In the genomic region with DNA sequence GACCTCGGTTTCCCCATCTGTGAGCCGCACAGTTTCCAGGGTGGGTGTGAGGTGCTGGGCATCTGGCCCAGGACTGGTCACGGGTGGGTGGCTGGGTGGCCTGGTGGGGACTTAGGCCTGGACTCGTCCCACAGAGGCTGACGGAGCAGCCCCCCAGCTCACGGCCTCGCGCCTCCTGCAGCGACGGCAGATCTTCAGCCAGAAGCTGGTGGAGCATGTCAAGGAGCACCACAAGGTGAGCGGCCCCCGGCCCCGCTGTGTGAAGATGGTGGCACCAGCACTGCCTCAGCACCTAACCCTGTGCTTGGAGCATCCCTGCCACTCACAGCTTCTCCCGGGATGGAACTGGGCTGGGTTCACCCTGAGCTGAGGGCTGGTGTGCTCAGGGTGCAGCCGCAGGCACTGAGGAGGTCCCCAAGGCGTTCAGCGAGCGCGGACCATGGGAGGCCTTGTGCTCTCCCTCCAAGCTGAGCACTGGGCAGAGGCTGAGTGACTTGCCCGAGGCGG, we compare ENCODE assay signal across 22 cellular contexts. TPM values are rescaled to one million over a fixed set of nuclear protein-coding genes. Genes with fewer than 3 reads are reported as not detected.
DNase-seq lines count a peak whose midpoint lies in the region; ATAC-seq, FAIRE-seq and TF ChIP-seq lines count a peak whose summit lies in the region.
"Had no signal": no experiment of that assay in that cellular context is flagged by ENCODE, and none has a peak within 500 bp of the region (broad histone marks: within the 10 kb centered on the region; RNA-seq: fewer than 3 reads in every experiment).

No MANE protein-coding gene starts in this region.

- peaks cover 45% of the 10 kb centered on the region for H3K36me3 Mint-ChIP-seq in activated CD4-positive, alpha-beta memory T cell treated with anti-CD3 and anti-CD28 coated beads, Interleukin-2, amount 10 ng/mL, durations not matched to agents 7 days and 5 days (ENCODE audit: low read depth)
- H3K36me3 Mint-ChIP-seq in nephron progenitor cell (ENCODE audit: low read depth) = peaks cover 5% of the 10 kb centered on the region
- H3K36me3 Mint-ChIP-seq: IgD-negative memory B cell had no signal

- H3K79me1 ChIP-seq in mesenchymal stem cell (replicated peaks; ENCODE audit: low read length, poor library complexity, severe bottlenecking) = peaks cover 33% of the 10 kb centered on the region

- no peaks in the 10 kb centered on the region for H3K9me3 Mint-ChIP-seq in activated CD4-positive, alpha-beta memory T cell treated with anti-CD3 and anti-CD28 coated beads, Interleukin-2, amount 10 ng/mL, durations not matched to agents 7 days and 5 days
- H3K9me3 Mint-ChIP-seq in nephron progenitor cell = no peaks in the 10 kb centered on the region
- H3K9me3 Mint-ChIP-seq: IgD-negative memory B cell; naive thymus-derived CD4-positive, alpha-beta T cell; T-helper 1 cell treated with Interleukin-12 subunit alpha and Interleukin-12 subunit beta and Interleukin-4 antibody, amounts not matched to agents 30 μg/mL and 1 μg/mL, for 36 hours had no signal

- no peak overlapping the region for H2BK12ac ChIP-seq in mesenchymal stem cell (ENCODE audit: low read length in 2 of 2)

- H4K8ac ChIP-seq in mesenchymal stem cell (ENCODE audit: low read length) = no peak overlapping the region

- H3K4me3 ChIP-seq in DND-41 (ENCODE audit: low read depth in 1 of 2, low read length in 2 of 2) (peak overlapping the region in 1 of 2 experiments; percentile 76; a peak in 3 of 4 replicates), mesenchymal stem cell (ENCODE audit: insufficient read depth in 1 of 2, low read depth in 1 of 2, low read length in 2 of 2) (no peak overlapping the region)
- H3K4me3 ChIP-seq: uterus had no signal

- CTCF ChIA-PET in activated CD4-positive, alpha-beta memory T cell treated with anti-CD3 and anti-CD28 coated beads, Interleukin-2, amount 10 ng/mL, durations not matched to agents 7 days and 5 days (lab: Charles Lee) = interaction anchor here (1.1 kb wide), 1 partner anchor 68 kb away, joined by 3 read pairs; no protein-coding TSS in a partner anchor

- H3K9ac ChIP-seq in DND-41 (ENCODE audit: low read depth, low read length) = peak overlapping the region; percentile 90
- H3K9ac ChIP-seq in mesenchymal stem cell (ENCODE audit: low read length) = no peak overlapping the region

- H3K14ac ChIP-seq in mesenchymal stem cell (ENCODE audit: low read length in 2 of 2) = no peak overlapping the region

- peaks cover 68% of the 10 kb centered on the region for H4K20me1 ChIP-seq in DND-41 (ENCODE audit: insufficient read depth, low read length)

- no peak overlapping the region for H3K23ac ChIP-seq in mesenchymal stem cell (ENCODE audit: low read length in 2 of 2)

- POLR2A ChIA-PET in activated CD4-positive, alpha-beta memory T cell treated with anti-CD3 and anti-CD28 coated beads, Interleukin-2, amount 10 ng/mL, durations not matched to agents 7 days and 5 days (lab: Charles Lee) = interaction anchor here (0.8 to 11.5 kb wide), 4 partner anchors 22 to 365 kb away, joined by 3 to 249 read pairs (median 3); partner anchors contain the start of gene PIEZO1

- H3K4me2 ChIP-seq in DND-41 (ENCODE audit: insufficient read depth, low read length) (peak overlapping the region; percentile 87), mesenchymal stem cell (ENCODE audit: low read length, poor library complexity, severe bottlenecking) (no peak overlapping the region)

- H3K4ac ChIP-seq in mesenchymal stem cell (ENCODE audit: low read depth in 1 of 2, low read length in 2 of 2) = no peak overlapping the region

- no peak overlapping the region for H2BK5ac ChIP-seq in mesenchymal stem cell (ENCODE audit: low read depth, low read length, poor library complexity, severe bottlenecking)

- no peak overlapping the region for H2AFZ ChIP-seq in DND-41 (ENCODE audit: low read depth, low read length)
- no peak overlapping the region for H2AFZ ChIP-seq in mesenchymal stem cell (ENCODE audit: low read depth, low read length)

- H3K27ac ChIP-seq in DND-41 (ENCODE audit: low read length) (peak overlapping the region; percentile 95), mesenchymal stem cell (ENCODE audit: low read length, poor library complexity, severe bottlenecking) (no peak overlapping the region)
- H3K27ac ChIP-seq: uterus, WERI-Rb-1 had no signal

- H3K9me3 ChIP-seq in DND-41 (ENCODE audit: insufficient read depth, low read length, severe bottlenecking) (no peaks in the 10 kb centered on the region), mesenchymal stem cell (ENCODE audit: control insufficient read depth, low read length) (no peaks in the 10 kb centered on the region)
- H3K9me3 ChIP-seq: BE2C, uterus had no signal

- peak overlapping the region; percentile 46 for H4K91ac ChIP-seq in mesenchymal stem cell (ENCODE audit: low read length)

- peaks cover 94% of the 10 kb centered on the region for H3K79me2 ChIP-seq in DND-41 (ENCODE audit: insufficient read depth, low read length)

- DNase-seq in DND-41 (no peak), HTR-8/SVneo (ENCODE audit: insufficient read length, low spot score) (no peak), mesenchymal stem cell (no peak), nephron progenitor cell (no peak)
- no peak for DNase-seq in activated CD4-positive, alpha-beta memory T cell treated with anti-CD3 and anti-CD28 coated beads, Interleukin-2, amount 10 ng/mL, durations not matched to agents 7 days and 5 days
- DNase-seq: activated gamma-delta T cell; BE2C; head of caudate nucleus; islet precursor cell; mammary epithelial cell; MV-4-11; naive thymus-derived CD4-positive, alpha-beta T cell; NCI-H187 treated with DMSO at 0.1 percent for 48 hours; NCI-H446; SHP77; uterus; WERI-Rb-1 had no signal

- H3K27me3 ChIP-seq in DND-41 (ENCODE audit: insufficient read depth, low read length, poor library complexity) (no peaks in the 10 kb centered on the region), mesenchymal stem cell (ENCODE audit: control insufficient read depth in 1 of 2, insufficient read depth in 1 of 2, low read length in 2 of 2) (no peaks in the 10 kb centered on the region)
- H3K27me3 ChIP-seq: BE2C, uterus had no signal

- TF ChIP-seq CTCF in DND-41 (IDR thresholded peaks at IDR 0.05; ENCODE audit: borderline replicate concordance, extremely low read depth, low read length, poor library complexity, severe bottlenecking) (no peak), nephron progenitor cell (IDR thresholded peaks at IDR 0.05) (no peak)

- peaks cover 77% of the 10 kb centered on the region for H3K36me3 ChIP-seq in DND-41 (ENCODE audit: insufficient read depth, low read length)
- peaks cover 30 to 52% of the 10 kb centered on the region in 2 experiments for H3K36me3 ChIP-seq in mesenchymal stem cell (ENCODE audit: control insufficient read depth in 1 of 2, insufficient read depth in 2 of 2, low read depth in 1 of 2, low read length in 2 of 2)
- H3K36me3 ChIP-seq: uterus had no signal

- H2BK120ac ChIP-seq in mesenchymal stem cell (ENCODE audit: low read depth, low read length) = no peak overlapping the region

- no peak overlapping the region for H2AK5ac ChIP-seq in mesenchymal stem cell (ENCODE audit: low read length, severe bottlenecking)

- H3K4me1 Mint-ChIP-seq in activated CD4-positive, alpha-beta memory T cell treated with anti-CD3 and anti-CD28 coated beads, Interleukin-2, amount 10 ng/mL, durations not matched to agents 7 days and 5 days = peaks cover 43% of the 10 kb centered on the region
- H3K4me1 Mint-ChIP-seq in nephron progenitor cell = peaks cover 11% of the 10 kb centered on the region

- H2BK15ac ChIP-seq in mesenchymal stem cell (ENCODE audit: low read depth, poor library complexity, severe bottlenecking) = no peak overlapping the region

- H3K18ac ChIP-seq in mesenchymal stem cell (ENCODE audit: low read depth in 1 of 2, low read length in 2 of 2) = no peak overlapping the region

- ATAC-seq in DND-41 (ENCODE audit: insufficient read depth, low read depth) (no peak), HG03521 (IDR thresholded peaks at IDR 0.05; ENCODE audit: unreplicated experiment) (no peak), GM19328 (IDR thresholded peaks at IDR 0.05; ENCODE audit: unreplicated experiment) (no peak)
- ATAC-seq: naive thymus-derived CD4-positive, alpha-beta T cell had no signal

- H3K4me1 ChIP-seq in DND-41 (ENCODE audit: insufficient read depth, low read length) (peaks cover 77% of the 10 kb centered on the region), mesenchymal stem cell (ENCODE audit: control insufficient read depth, insufficient read depth, low read depth, low read length) (peaks cover 48% of the 10 kb centered on the region)

- peak overlapping the region; percentile 47 for H3K4me3 Mint-ChIP-seq in activated CD4-positive, alpha-beta memory T cell treated with anti-CD3 and anti-CD28 coated beads, Interleukin-2, amount 10 ng/mL, durations not matched to agents 7 days and 5 days
- no peak overlapping the region for H3K4me3 Mint-ChIP-seq in nephron progenitor cell
- H3K4me3 Mint-ChIP-seq: T-helper 1 cell treated with Interleukin-12 subunit alpha and Interleukin-12 subunit beta and Interleukin-4 antibody, amounts not matched to agents 30 μg/mL and 1 μg/mL, for 36 hours had no signal

- peak; percentile 26 for FAIRE-seq in HTR-8/SVneo (lab: Jason Lieb, UNC)
- FAIRE-seq: GM12892 had no signal

- H3K27ac Mint-ChIP-seq in activated CD4-positive, alpha-beta memory T cell treated with anti-CD3 and anti-CD28 coated beads, Interleukin-2, amount 10 ng/mL, durations not matched to agents 7 days and 5 days = no peak overlapping the region
- H3K27ac Mint-ChIP-seq in nephron progenitor cell = no peak overlapping the region
- H3K27ac Mint-ChIP-seq: IgD-negative memory B cell; T-helper 1 cell treated with Interleukin-12 subunit alpha and Interleukin-12 subunit beta and Interleukin-4 antibody, amounts not matched to agents 30 μg/mL and 1 μg/mL, for 36 hours had no signal

- H3K27me3 Mint-ChIP-seq in activated CD4-positive, alpha-beta memory T cell treated with anti-CD3 and anti-CD28 coated beads, Interleukin-2, amount 10 ng/mL, durations not matched to agents 7 days and 5 days = no peaks in the 10 kb centered on the region
- H3K27me3 Mint-ChIP-seq in nephron progenitor cell (ENCODE audit: low read depth, poor library complexity) = peaks cover 3% of the 10 kb centered on the region
- H3K27me3 Mint-ChIP-seq: IgD-negative memory B cell; naive thymus-derived CD4-positive, alpha-beta T cell had no signal

- WGBS in mesenchymal stem cell = 98% methylated on average over 21 of the region's 21 CpGs

RNA-seq across cellular contexts. Expression of gene CDT1, which starts 2.4 kb away (rescaled TPM):
- 100 to 1,000 TPM; 133 to 137 TPM for total RNA-seq in activated CD4-positive, alpha-beta memory T cell treated with anti-CD3 and anti-CD28 coated beads, Interleukin-2, amount 10 ng/mL, durations not matched to agents 7 days and 5 days
- 3.1 TPM for polyA plus RNA-seq in mesenchymal stem cell (2013, experiment 1 of 2)
- 3.0 TPM for polyA plus RNA-seq in mesenchymal stem cell (2013, experiment 2 of 2)

RNA-seq across cellular contexts. Expression of gene APRT, which starts 5.8 kb away (rescaled TPM):
- total RNA-seq in activated CD4-positive, alpha-beta memory T cell treated with anti-CD3 and anti-CD28 coated beads, Interleukin-2, amount 10 ng/mL, durations not matched to agents 7 days and 5 days = 100 to 1,000 TPM; 129 to 136 TPM
- polyA plus RNA-seq in mesenchymal stem cell (2013, experiment 1 of 2) = 157 TPM
- polyA plus RNA-seq in mesenchymal stem cell (2013, experiment 2 of 2) = 164 TPM

RNA-seq across cellular contexts. Expression of gene PIEZO1, which starts 20.9 kb away (rescaled TPM):
- total RNA-seq in activated CD4-positive, alpha-beta memory T cell treated with anti-CD3 and anti-CD28 coated beads, Interleukin-2, amount 10 ng/mL, durations not matched to agents 7 days and 5 days = 100 to 1,000 TPM; 308 to 323 TPM
- polyA plus RNA-seq in mesenchymal stem cell (2013, experiment 1 of 2) = 112 TPM
- polyA plus RNA-seq in mesenchymal stem cell (2013, experiment 2 of 2) = 108 TPM

RNA-seq across cellular contexts. Expression of gene GALNS, which starts 50.8 kb away (rescaled TPM):
- total RNA-seq in activated CD4-positive, alpha-beta memory T cell treated with anti-CD3 and anti-CD28 coated beads, Interleukin-2, amount 10 ng/mL, durations not matched to agents 7 days and 5 days = 10 to 100 TPM; 35.2 to 38.2 TPM
- 34.8 TPM for polyA plus RNA-seq in mesenchymal stem cell (2013, experiment 1 of 2)
- 32.9 TPM for polyA plus RNA-seq in mesenchymal stem cell (2013, experiment 2 of 2)

RNA-seq across cellular contexts. Expression of gene TRAPPC2L, which starts 51.0 kb away (rescaled TPM):
- 10 to 100 TPM; 44.9 to 45.8 TPM for total RNA-seq in activated CD4-positive, alpha-beta memory T cell treated with anti-CD3 and anti-CD28 coated beads, Interleukin-2, amount 10 ng/mL, durations not matched to agents 7 days and 5 days
- polyA plus RNA-seq in mesenchymal stem cell (2013, experiment 1 of 2) = 111 TPM
- polyA plus RNA-seq in mesenchymal stem cell (2013, experiment 2 of 2) = 108 TPM
